Comparison of ENCODE assay signal across 1 cellular context in genomic region chr10:67666416-67667043, GRCh38.
TF ChIP-seq lines count a peak whose summit lies in the region.

No MANE protein-coding gene starts in this region.

TF ChIP-seq in neural cell, 6 proteins besides CTCF, POLR2A, EP300 and RAD21 (continued from another document):
- peak; percentile 69 for TF ChIP-seq SMC3 (conservative IDR thresholded peaks at IDR 0.05; ENCODE audit: poor library complexity)
